ENCODE assay signal across 10 cellular contexts in genomic region chr2:66305714-66306113, GRCh38.
DNase-seq lines count a peak whose midpoint lies in the region; ATAC-seq and TF ChIP-seq lines count a peak whose summit lies in the region.
"Had no signal": no experiment of that assay in that cellular context is flagged by ENCODE, and none has a peak within 500 bp of the region (broad histone marks: within the 10 kb centered on the region; RNA-seq: fewer than 3 reads in every experiment).

No MANE protein-coding gene starts in this region.

- CTCF ChIA-PET in MCF 10A (lab: Yijun Ruan, JAX): interaction anchor here (0.7 to 1.0 kb wide), 3 partner anchors 30 to 665 kb away, joined by 3 to 6 read pairs (median 3); no protein-coding TSS in a partner anchor

- H3K4me3 ChIP-seq in left lung (no peak overlapping the region), tibial nerve (no peak overlapping the region)
- H3K4me3 ChIP-seq in effector memory CD4-positive, alpha-beta T cell (ENCODE audit: insufficient read depth, low read depth, low read length, poor library complexity, severe bottlenecking): no peak overlapping the region

- peak in 1 of 2 donors; percentile 83 for TF ChIP-seq EP300 in tibial nerve (IDR thresholded peaks at IDR 0.05)

- H3K27ac ChIP-seq in left lung (no peak overlapping the region), tibial nerve (peak overlapping the region in 2 of 4 donors; percentile 28 to 45)
- no peak overlapping the region for H3K27ac ChIP-seq in effector memory CD4-positive, alpha-beta T cell (ENCODE audit: insufficient read depth, low read length, poor library complexity, severe bottlenecking)

- POLR2A ChIA-PET in MCF 10A (lab: Yijun Ruan, JAX): interaction anchor here (0.7 to 1.6 kb wide), 4 partner anchors 129 to 1345 kb away, joined by 3 to 4 read pairs (median 3); partner anchors contain the start of gene MEIS1

- H3K9me3 Mint-ChIP-seq in MCF 10A (ENCODE audit: unreplicated experiment): no peaks in the 10 kb centered on the region

- no peaks in the 10 kb centered on the region for H3K36me3 Mint-ChIP-seq in MCF 10A (ENCODE audit: insufficient read depth, unreplicated experiment)

- peak overlapping the region; percentile 40 for H3K27ac Mint-ChIP-seq in MCF 10A (ENCODE audit: low read depth, unreplicated experiment)
- H3K27ac Mint-ChIP-seq: activated CD8-positive, alpha-beta T cell treated with anti-CD3 and anti-CD28 coated beads, Interleukin-2, amount 10 ng/mL, durations not matched to agents 7 days and 5 days; H9 had no signal

- no peaks in the 10 kb centered on the region for H3K27me3 ChIP-seq in left lung
- H3K27me3 ChIP-seq in tibial nerve: no peaks in the 10 kb centered on the region
- no peaks in the 10 kb centered on the region for H3K27me3 ChIP-seq in effector memory CD4-positive, alpha-beta T cell (replicated peaks; ENCODE audit: control insufficient read depth, insufficient read depth, low read length, poor library complexity, severe bottlenecking)

- H3K4me3 Mint-ChIP-seq in MCF 10A (ENCODE audit: unreplicated experiment): no peak overlapping the region
- H3K4me3 Mint-ChIP-seq: activated CD8-positive, alpha-beta T cell treated with anti-CD3 and anti-CD28 coated beads, Interleukin-2, amount 10 ng/mL, durations not matched to agents 7 days and 5 days; H9 had no signal

- WGBS in tibial nerve, 2 donors: 17 to 25% methylated on average over 12 of the region's 12 CpGs

- H3K27me3 Mint-ChIP-seq in MCF 10A (ENCODE audit: insufficient read depth, unreplicated experiment): no peaks in the 10 kb centered on the region

- TF ChIP-seq POLR2A in tibial nerve (IDR thresholded peaks at IDR 0.05): no peak

- no TSS peak for BruUV-seq in MCF 10A (replicated peaks; lab: Mats Ljungman, UMichigan)

- H3K9me3 ChIP-seq in left lung: no peaks in the 10 kb centered on the region
- no peaks in the 10 kb centered on the region for H3K9me3 ChIP-seq in tibial nerve
- H3K9me3 ChIP-seq in effector memory CD4-positive, alpha-beta T cell (ENCODE audit: control insufficient read depth, low read length): no peaks in the 10 kb centered on the region

- TF ChIP-seq CTCF in MCF 10A (IDR thresholded peaks at IDR 0.05; ENCODE audit: unreplicated experiment) (no peak), left lung (IDR thresholded peaks at IDR 0.05) (no peak), tibial nerve (IDR thresholded peaks at IDR 0.05) (no peak)

- ATAC-seq in left lung: peak; percentile 61
- ATAC-seq in GM18511 (IDR thresholded peaks at IDR 0.05; ENCODE audit: unreplicated experiment): no peak
- no peak for ATAC-seq in GM19463 (IDR thresholded peaks at IDR 0.05; ENCODE audit: unreplicated experiment)
- ATAC-seq: activated CD8-positive, alpha-beta T cell treated with anti-CD3 and anti-CD28 coated beads, Interleukin-2, amount 10 ng/mL, durations not matched to agents 7 days and 5 days had no signal

- intact Hi-C loops in MCF 10A (cut with micrococcal nuclease) (no loop called here), left lung (cut with DNase I) (no loop called here)

- peak; percentile 88 for DNase-seq in NCI-H2029 (lab: John Stamatoyannopoulos, UW)
- peak; percentile 79 for DNase-seq in MCF 10A (ENCODE audit: unreplicated experiment)
- DNase-seq in left lung: no peak
- peak; percentile 59 to 70 for DNase-seq in tibial nerve (ENCODE audit: low spot score in 2 of 2)
- no peak for DNase-seq in effector memory CD4-positive, alpha-beta T cell
- no peak for DNase-seq in NCI-H2107 treated with DMSO at 0.1 percent for 48 hours (lab: John Stamatoyannopoulos, UW; ENCODE audit: unreplicated experiment)
- DNase-seq: activated CD8-positive, alpha-beta T cell treated with anti-CD3 and anti-CD28 coated beads, Interleukin-2, amount 10 ng/mL, durations not matched to agents 7 days and 5 days; H9 had no signal

- no peaks in the 10 kb centered on the region for H3K36me3 ChIP-seq in left lung
- H3K36me3 ChIP-seq in tibial nerve: no peaks in the 10 kb centered on the region
- H3K36me3 ChIP-seq in effector memory CD4-positive, alpha-beta T cell (ENCODE audit: control insufficient read depth, insufficient read depth, low read length): no peaks in the 10 kb centered on the region

- H3K4me1 ChIP-seq in left lung: peaks cover 0 to 6% of the 10 kb centered on the region in 2 donors
- H3K4me1 ChIP-seq in tibial nerve: peaks cover 0 to 34% (median 7%) of the 10 kb centered on the region in 4 donors
- no peaks in the 10 kb centered on the region for H3K4me1 ChIP-seq in effector memory CD4-positive, alpha-beta T cell (ENCODE audit: control insufficient read depth, insufficient read depth, low read length, poor library complexity, severe bottlenecking)

- peaks cover 22% of the 10 kb centered on the region for H3K4me1 Mint-ChIP-seq in MCF 10A (ENCODE audit: insufficient read depth, unreplicated experiment)
- H3K4me1 Mint-ChIP-seq: H9 had no signal

Comparison
In these comparisons a context has a peak if more than half of its experiments do, and no peak if none do; other contexts are left out.
1. DNase-seq: peak in NCI-H2029 (single experiment), MCF 10A (single experiment) and tibial nerve (2 of 2); none in left lung (0 of 2), effector memory CD4-positive, alpha-beta T cell (0 of 3) and NCI-H2107 treated with DMSO at 0.1 percent for 48 hours (single experiment).